Comparison of ENCODE assay signal across 14 cellular contexts in genomic region chr20:44540834-44541233, GRCh38. TPM values are rescaled to one million over a fixed set of nuclear protein-coding genes. Genes with fewer than 3 reads are reported as not detected.
DNase-seq lines count a peak whose midpoint lies in the region; ATAC-seq and TF ChIP-seq lines count a peak whose summit lies in the region.
"Had no signal": no experiment of that assay in that cellular context is flagged by ENCODE, and none has a peak within 500 bp of the region (broad histone marks: within the 10 kb centered on the region; RNA-seq: fewer than 3 reads in every experiment).

No MANE protein-coding gene starts in this region.

- WGBS in endodermal cell (ENCODE audit: insufficient coverage in 1 of 2, insufficient read length in 1 of 2), 2 experiments, result 82 to 93% methylated on average over 5 to 6 of the region's 6 CpGs
- 28 to 71% methylated on average over 3 to 5 of the region's 6 CpGs for WGBS in mesodermal cell (ENCODE audit: insufficient coverage in 2 of 2), 2 experiments

- H3K36me3 ChIP-seq in endodermal cell (ENCODE audit: control insufficient read depth, insufficient read depth, low read length) (no peaks in the 10 kb centered on the region), mesodermal cell (ENCODE audit: control insufficient read depth, insufficient read depth, low read length) (no peaks in the 10 kb centered on the region)
- H3K36me3 ChIP-seq: left ventricle myocardium inferior had no signal

- no peak overlapping the region for H3K27ac ChIP-seq in endodermal cell (ENCODE audit: low read depth, low read length)
- peak overlapping the region; percentile 80 for H3K27ac ChIP-seq in mesodermal cell (ENCODE audit: low read depth, low read length, severe bottlenecking)
- H3K27ac ChIP-seq: left ventricle myocardium inferior had no signal

- H3K27ac Mint-ChIP-seq in endodermal cell (peak overlapping the region; percentile 27), endothelial cell (ENCODE audit: unreplicated experiment) (no peak overlapping the region)
- peak overlapping the region in 1 of 10 donors; percentile 18 for H3K27ac Mint-ChIP-seq in naive thymus-derived CD8-positive, alpha-beta T cell
- no peak overlapping the region for H3K27ac Mint-ChIP-seq in activated CD8-positive, alpha-beta T cell treated with anti-CD3 and anti-CD28 coated beads, Interleukin-2, amount 10 ng/mL, durations not matched to agents 7 days and 5 days

- peak; percentile 50 for DNase-seq in AG10803 (ENCODE audit: low read depth)
- peak; percentile 55 for DNase-seq in NCI-H226
- no peak for DNase-seq in endodermal cell
- no peak for DNase-seq in endothelial cell (ENCODE audit: low spot score)
- DNase-seq in naive thymus-derived CD8-positive, alpha-beta T cell, result no peak
- DNase-seq in activated CD8-positive, alpha-beta T cell treated with anti-CD3 and anti-CD28 coated beads, Interleukin-2, amount 10 ng/mL, durations not matched to agents 7 days and 5 days, result no peak
- DNase-seq: activated CD4-positive, alpha-beta T cell treated with anti-CD3 and anti-CD28 coated beads, Interleukin-2, amount 50 U/mL, for 1 hour; DND-41; glutamatergic neuron; KBM-7; left ventricle myocardium inferior; NCI-H2171 treated with DMSO at 0.1 percent for 48 hours had no signal

- H3K36me3 Mint-ChIP-seq in endodermal cell (ENCODE audit: low read depth) (no peaks in the 10 kb centered on the region), endothelial cell (ENCODE audit: low read depth, unreplicated experiment) (no peaks in the 10 kb centered on the region)
- no peaks in the 10 kb centered on the region for H3K36me3 Mint-ChIP-seq in naive thymus-derived CD8-positive, alpha-beta T cell
- H3K36me3 Mint-ChIP-seq in activated CD8-positive, alpha-beta T cell treated with anti-CD3 and anti-CD28 coated beads, Interleukin-2, amount 10 ng/mL, durations not matched to agents 7 days and 5 days (ENCODE audit: low read depth), result no peaks in the 10 kb centered on the region

- no peaks in the 10 kb centered on the region for H3K9me3 ChIP-seq in endodermal cell (ENCODE audit: control insufficient read depth, low read length)
- no peaks in the 10 kb centered on the region for H3K9me3 ChIP-seq in mesodermal cell (ENCODE audit: control insufficient read depth, low read length)
- H3K9me3 ChIP-seq: left ventricle myocardium inferior had no signal

- H3K4me1 ChIP-seq in endodermal cell (ENCODE audit: control insufficient read depth, insufficient read depth, low read length) (no peaks in the 10 kb centered on the region), mesodermal cell (ENCODE audit: control insufficient read depth, insufficient read depth, low read length, poor library complexity, severe bottlenecking) (peaks cover 4% of the 10 kb centered on the region)

- H3K27me3 ChIP-seq in endodermal cell (ENCODE audit: control insufficient read depth, insufficient read depth, low read length, poor library complexity, severe bottlenecking), result no peaks in the 10 kb centered on the region

- no peak for TF ChIP-seq CTCF in AG10803 (conservative IDR thresholded peaks at IDR 0.05; ENCODE audit: low read length)
- no peak for TF ChIP-seq CTCF in endodermal cell (conservative IDR thresholded peaks at IDR 0.05)
- no peak for TF ChIP-seq CTCF in endothelial cell (IDR thresholded peaks at IDR 0.05; ENCODE audit: unreplicated experiment)

- ATAC-seq in GM18517 (IDR thresholded peaks at IDR 0.05; ENCODE audit: unreplicated experiment), result no peak
- no peak for ATAC-seq in naive thymus-derived CD8-positive, alpha-beta T cell
- ATAC-seq in activated CD8-positive, alpha-beta T cell treated with anti-CD3 and anti-CD28 coated beads, Interleukin-2, amount 10 ng/mL, durations not matched to agents 7 days and 5 days, result no peak

- no peak overlapping the region for H3K9ac ChIP-seq in endodermal cell (ENCODE audit: extremely low read depth, low read length, poor library complexity, severe bottlenecking)

- POLR2A ChIA-PET in naive thymus-derived CD8-positive, alpha-beta T cell (lab: Charles Lee), result interaction anchor here (0.6 kb wide), 1 partner anchor 28 kb away, joined by 3 read pairs; no protein-coding TSS in a partner anchor
- POLR2A ChIA-PET in activated CD8-positive, alpha-beta T cell treated with anti-CD3 and anti-CD28 coated beads, Interleukin-2, amount 10 ng/mL, durations not matched to agents 7 days and 5 days (lab: Charles Lee), result no interaction called here

- H3K4me3 Mint-ChIP-seq in endodermal cell (no peak overlapping the region), endothelial cell (ENCODE audit: unreplicated experiment) (no peak overlapping the region)
- H3K4me3 Mint-ChIP-seq in naive thymus-derived CD8-positive, alpha-beta T cell, result no peak overlapping the region
- no peak overlapping the region for H3K4me3 Mint-ChIP-seq in activated CD8-positive, alpha-beta T cell treated with anti-CD3 and anti-CD28 coated beads, Interleukin-2, amount 10 ng/mL, durations not matched to agents 7 days and 5 days

- H3K4me1 Mint-ChIP-seq in endodermal cell (peaks cover 15% of the 10 kb centered on the region), endothelial cell (ENCODE audit: unreplicated experiment) (peaks cover 10% of the 10 kb centered on the region)
- peaks cover 4 to 8% (median 5%) of the 10 kb centered on the region in 4 donors for H3K4me1 Mint-ChIP-seq in naive thymus-derived CD8-positive, alpha-beta T cell
- no peaks in the 10 kb centered on the region for H3K4me1 Mint-ChIP-seq in activated CD8-positive, alpha-beta T cell treated with anti-CD3 and anti-CD28 coated beads, Interleukin-2, amount 10 ng/mL, durations not matched to agents 7 days and 5 days (ENCODE audit: low read depth)

- no peak overlapping the region for H3K4me3 ChIP-seq in AG10803 (ENCODE audit: low read length)
- no peak overlapping the region for H3K4me3 ChIP-seq in endodermal cell (ENCODE audit: low read length)
- H3K4me3 ChIP-seq in mesodermal cell (ENCODE audit: extremely low read depth, insufficient read depth, low read length, poor library complexity, severe bottlenecking), result no peak overlapping the region
- H3K4me3 ChIP-seq: left ventricle myocardium inferior had no signal

- CTCF ChIA-PET in activated CD8-positive, alpha-beta T cell treated with anti-CD3 and anti-CD28 coated beads, Interleukin-2, amount 10 ng/mL, durations not matched to agents 7 days and 5 days (lab: Charles Lee), result interaction anchor here (1.5 kb wide), 1 partner anchor 69 kb away, joined by 3 read pairs; no protein-coding TSS in a partner anchor

- H3K9me3 Mint-ChIP-seq in endodermal cell (no peaks in the 10 kb centered on the region), endothelial cell (ENCODE audit: unreplicated experiment) (no peaks in the 10 kb centered on the region)
- no peaks in the 10 kb centered on the region for H3K9me3 Mint-ChIP-seq in naive thymus-derived CD8-positive, alpha-beta T cell
- no peaks in the 10 kb centered on the region for H3K9me3 Mint-ChIP-seq in activated CD8-positive, alpha-beta T cell treated with anti-CD3 and anti-CD28 coated beads, Interleukin-2, amount 10 ng/mL, durations not matched to agents 7 days and 5 days (ENCODE audit: insufficient read depth)

- H3K27me3 Mint-ChIP-seq in endodermal cell (ENCODE audit: insufficient read depth) (no peaks in the 10 kb centered on the region), endothelial cell (ENCODE audit: unreplicated experiment) (no peaks in the 10 kb centered on the region)
- H3K27me3 Mint-ChIP-seq in naive thymus-derived CD8-positive, alpha-beta T cell, result no peaks in the 10 kb centered on the region
- H3K27me3 Mint-ChIP-seq in activated CD8-positive, alpha-beta T cell treated with anti-CD3 and anti-CD28 coated beads, Interleukin-2, amount 10 ng/mL, durations not matched to agents 7 days and 5 days (ENCODE audit: low read depth), result peaks cover 3% of the 10 kb centered on the region

RNA-seq across cellular contexts. Expression of gene SERINC3, which starts 19.0 kb away (rescaled TPM):
- total RNA-seq in endodermal cell (10 to 100 TPM; 75.6 to 91.3 TPM), endothelial cell (ENCODE audit: unreplicated experiment) (82.8 TPM)
- 60.3 TPM for polyA plus RNA-seq in endodermal cell (2013, experiment 1 of 2)
- 61.1 TPM for polyA plus RNA-seq in endodermal cell (2013, experiment 2 of 2)
- 105 TPM for polyA plus RNA-seq in mesodermal cell (2013, experiment 1 of 2)
- polyA plus RNA-seq in mesodermal cell (2013, experiment 2 of 2), result 96.5 TPM
- 10 to 100 TPM; 82.0 to 94.6 TPM for total RNA-seq in naive thymus-derived CD8-positive, alpha-beta T cell
- 100 to 1,000 TPM; 163 to 207 (median 173) TPM for polyA plus RNA-seq in naive thymus-derived CD8-positive, alpha-beta T cell
- total RNA-seq in activated CD8-positive, alpha-beta T cell treated with anti-CD3 and anti-CD28 coated beads, Interleukin-2, amount 10 ng/mL, durations not matched to agents 7 days and 5 days, result 10 to 100 TPM; 56.3 to 57.8 TPM

RNA-seq across cellular contexts. Expression of gene PKIG, which starts 41.5 kb away (rescaled TPM):
- total RNA-seq in endodermal cell (10 to 100 TPM; 61.5 to 77.6 TPM), endothelial cell (ENCODE audit: unreplicated experiment) (184 TPM)
- polyA plus RNA-seq in endodermal cell (2013, experiment 1 of 2), result 59.0 TPM
- polyA plus RNA-seq in endodermal cell (2013, experiment 2 of 2), result 64.1 TPM
- 131 TPM for polyA plus RNA-seq in mesodermal cell (2013, experiment 1 of 2)
- polyA plus RNA-seq in mesodermal cell (2013, experiment 2 of 2), result 125 TPM
- total RNA-seq in naive thymus-derived CD8-positive, alpha-beta T cell, result 1 to 10 TPM; 8.2 to 9.0 TPM
- polyA plus RNA-seq in naive thymus-derived CD8-positive, alpha-beta T cell, result 1 to 10 TPM; 6.1 to 8.1 (median 6.4) TPM
- total RNA-seq in activated CD8-positive, alpha-beta T cell treated with anti-CD3 and anti-CD28 coated beads, Interleukin-2, amount 10 ng/mL, durations not matched to agents 7 days and 5 days, result 1 to 10 TPM; 2.1 to 2.2 TPM

Comparison
In these comparisons a context has a peak if more than half of its experiments do, and no peak if none do; other contexts are left out.
1. DNase-seq: peak in AG10803 (single experiment) and NCI-H226 (single experiment); none in endodermal cell (single experiment), endothelial cell (single experiment), naive thymus-derived CD8-positive, alpha-beta T cell (0 of 10) and activated CD8-positive, alpha-beta T cell treated with anti-CD3 and anti-CD28 coated beads, Interleukin-2, amount 10 ng/mL, durations not matched to agents 7 days and 5 days (single experiment).
2. RNA of gene PKIG, which starts 41.5 kb away (total RNA-seq): 184 TPM in endothelial cell (single experiment) and 61.5 to 77.6 TPM in endodermal cell; 8.2 to 9.0 TPM in naive thymus-derived CD8-positive, alpha-beta T cell and 2.1 to 2.2 TPM in activated CD8-positive, alpha-beta T cell treated with anti-CD3 and anti-CD28 coated beads, Interleukin-2, amount 10 ng/mL, durations not matched to agents 7 days and 5 days; every median in the first group is over 4 times any median in the second.